Comparison of ENCODE assay signal across 1 cellular context in the genomic region with DNA sequence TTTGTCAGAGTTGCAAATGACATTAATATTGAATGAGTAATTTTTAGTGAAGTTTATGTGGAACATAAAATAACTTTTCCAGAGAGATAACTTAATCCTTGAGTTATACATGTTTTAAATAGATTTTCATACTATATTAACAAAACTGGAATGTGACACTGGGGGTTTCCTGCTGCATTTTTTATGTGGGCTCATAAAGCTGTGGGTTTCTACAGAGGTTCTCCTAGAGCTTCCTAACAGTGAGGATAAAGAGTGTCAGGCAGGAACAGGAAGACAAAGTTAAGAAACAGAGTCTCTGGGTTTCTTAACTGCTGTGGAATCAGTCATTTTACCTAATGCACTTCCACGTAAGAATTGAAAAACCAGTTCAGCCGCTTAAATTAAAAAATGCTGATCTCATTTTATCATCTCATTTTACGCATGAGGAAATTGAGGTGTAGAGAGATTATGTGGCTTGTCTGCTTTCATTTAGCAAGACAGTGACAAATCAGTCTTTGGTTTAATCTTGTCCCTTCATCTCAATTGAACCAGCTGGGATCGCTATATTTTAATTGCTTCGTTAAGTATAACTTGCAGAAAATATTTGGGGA.
TF ChIP-seq lines count a peak whose summit lies in the region.

No MANE protein-coding gene starts in this region.

TF ChIP-seq in IMR-90, 13 proteins besides CTCF, POLR2A, EP300 and RAD21 (continued from another document):
- TF ChIP-seq, protein P1, sequence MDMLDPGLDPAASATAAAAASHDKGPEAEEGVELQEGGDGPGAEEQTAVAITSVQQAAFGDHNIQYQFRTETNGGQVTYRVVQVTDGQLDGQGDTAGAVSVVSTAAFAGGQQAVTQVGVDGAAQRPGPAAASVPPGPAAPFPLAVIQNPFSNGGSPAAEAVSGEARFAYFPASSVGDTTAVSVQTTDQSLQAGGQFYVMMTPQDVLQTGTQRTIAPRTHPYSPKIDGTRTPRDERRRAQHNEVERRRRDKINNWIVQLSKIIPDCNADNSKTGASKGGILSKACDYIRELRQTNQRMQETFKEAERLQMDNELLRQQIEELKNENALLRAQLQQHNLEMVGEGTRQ (IDR thresholded peaks at IDR 0.05; ENCODE audit: low read depth, low read length), result no peak
- TF ChIP-seq SMC3 (IDR thresholded peaks at IDR 0.05; ENCODE audit: low read depth, low read length), result no peak
TF ChIP-seq in IMR-90: peak in this region for 0.
